9 cellular contexts compared by ENCODE assay signal in genomic region chr1:192810253-192810880, GRCh38. TPM values are rescaled to one million over a fixed set of nuclear protein-coding genes. Genes with fewer than 3 reads are reported as not detected.
DNase-seq lines count a peak whose midpoint lies in the region; ATAC-seq and TF ChIP-seq lines count a peak whose summit lies in the region.
"Had no signal": no experiment of that assay in that cellular context is flagged by ENCODE, and none has a peak within 500 bp of the region (broad histone marks: within the 10 kb centered on the region; RNA-seq: fewer than 3 reads in every experiment).

No MANE protein-coding gene starts in this region.

- intact Hi-C loops in ovary (cut with DNase I) = loop anchor here in 1 of 4 donors (10.0 kb wide), 1 partner anchor 204 kb away; no protein-coding TSS in a partner anchor

- 63 to 86% (median 80%) methylated on average over 5 of the region's 5 CpGs for WGBS in ovary, 3 donors

- H3K36me3 ChIP-seq in ES-I3 (ENCODE audit: insufficient read depth, low read length) (peaks cover 5% of the 10 kb centered on the region), HEK293 (ENCODE audit: control insufficient read depth in 2 of 2, insufficient read depth in 1 of 2, low read length in 2 of 2) (peaks cover 0 to 19% of the 10 kb centered on the region in 2 experiments; a peak in 1 of 3 replicates), ovary (no peaks in the 10 kb centered on the region)

- H3K9ac ChIP-seq in ES-I3 (ENCODE audit: low read depth, low read length) = peak overlapping the region; percentile 88; the same call in 1 of the 2 replicates

- POLR2A ChIA-PET in HEK293 (lab: Yijun Ruan, JAX) = no interaction called here

- TF ChIP-seq EP300 in ovary (IDR thresholded peaks at IDR 0.05) = no peak

- H3K27ac ChIP-seq in HEK293 (ENCODE audit: extremely low read depth, low read depth, low read length) = no peak overlapping the region
- H3K27ac ChIP-seq in epithelial cell of prostate = peak overlapping the region; percentile 74
- H3K27ac ChIP-seq in ovary = no peak overlapping the region
- H3K27ac ChIP-seq: SJSA1 had no signal

- no peak for TF ChIP-seq CTCF in HEK293 (tag by site-specific recombination; IDR thresholded peaks at IDR 0.05)
- TF ChIP-seq CTCF in ovary (IDR thresholded peaks at IDR 0.05) = no peak

- no peak for ATAC-seq in GM21723 (IDR thresholded peaks at IDR 0.05; ENCODE audit: unreplicated experiment)

- H3K9me3 ChIP-seq in ES-I3 (ENCODE audit: control insufficient read depth, insufficient read depth, low read length) (no peaks in the 10 kb centered on the region), HEK293 (ENCODE audit: control insufficient read depth, insufficient read depth, low read depth, low read length) (no peaks in the 10 kb centered on the region), ovary (no peaks in the 10 kb centered on the region)
- H3K9me3 ChIP-seq: SJSA1 had no signal

- H3K4me1 ChIP-seq in ES-I3 (ENCODE audit: insufficient read depth, low read length) (peaks cover 6% of the 10 kb centered on the region), HEK293 (ENCODE audit: control insufficient read depth, insufficient read depth, low read length) (0 out of 2 replicates have a peak, but pooled peaks cover 5% of the 10 kb centered on the region), ovary (ENCODE audit: insufficient read depth) (no peaks in the 10 kb centered on the region)

- CTCF ChIA-PET in HEK293 (lab: Yijun Ruan, JAX) = interaction anchor here (0.6 to 1.2 kb wide), 3 partner anchors 35 to 209 kb away, joined by 3 to 5 read pairs (median 3); no protein-coding TSS in a partner anchor

- no peaks in the 10 kb centered on the region for H3K27me3 ChIP-seq in ovary

- H3K4me3 ChIP-seq in HEK293 (ENCODE audit: low read depth, low read length) (no peak overlapping the region), ovary (peak overlapping the region; percentile 55)

- no peak for TF ChIP-seq POLR2A in ovary (IDR thresholded peaks at IDR 0.05)

- DNase-seq in RPMI7951 (ENCODE audit: low read depth) = peak; percentile 15
- DNase-seq in epithelial cell of prostate (ENCODE audit: low read depth, low spot score) = no peak
- no peak for DNase-seq in ovary
- DNase-seq in SW 1271 (lab: John Stamatoyannopoulos, UW) = no peak
- no peak for DNase-seq in NCI-H2029 treated with DMSO at 0.1 percent for 48 hours (lab: John Stamatoyannopoulos, UW)

TF ChIP-seq in HEK293, 187 proteins besides CTCF, POLR2A, EP300 and RAD21 (continues in another document):
- TF ChIP-seq GLI2 (tag by site-specific recombination; IDR thresholded peaks at IDR 0.05; ENCODE audit: borderline replicate concordance, low read depth) (no peak), SETDB1 (IDR thresholded peaks at IDR 0.05; ENCODE audit: insufficient read length, low read length) (no peak), ZBTB44 (tag by site-specific recombination; IDR thresholded peaks at IDR 0.05) (peak; percentile 39; the same call in 1 of the 2 replicates), ZNF626 (tag by site-specific recombination; IDR thresholded peaks at IDR 0.05) (no peak), ZNF280D (tag by site-specific recombination; IDR thresholded peaks at IDR 0.05) (no peak), TRIM28 (IDR thresholded peaks at IDR 0.05; ENCODE audit: borderline replicate concordance, low read length) (0 out of 2 replicates have a peak, but pooled peaks have one; percentile 28), ZNF350 (tag by site-specific recombination; IDR thresholded peaks at IDR 0.05) (no peak), ZNF366 (tag by site-specific recombination; conservative IDR thresholded peaks at IDR 0.05) (no peak), ZNF514 (tag by site-specific recombination; IDR thresholded peaks at IDR 0.05) (no peak), PRDM6 (tag by site-specific recombination; IDR thresholded peaks at IDR 0.05) (peak; percentile 80), ZBTB10 (tag by site-specific recombination; IDR thresholded peaks at IDR 0.05) (no peak), ZNF24 (tag by site-specific recombination; IDR thresholded peaks at IDR 0.05) (no peak), ZNF830 (tag by site-specific recombination; IDR thresholded peaks at IDR 0.05; ENCODE audit: low read depth) (no peak), HOXC10 (CRISPR knock-in tag; IDR thresholded peaks at IDR 0.05) (no peak), ZNF707 (tag by site-specific recombination; IDR thresholded peaks at IDR 0.05) (no peak), FEZF1 (tag by site-specific recombination; IDR thresholded peaks at IDR 0.05) (peak; percentile 96), GLIS1 (tag by site-specific recombination; IDR thresholded peaks at IDR 0.05) (0 out of 2 replicates have a peak, but pooled peaks have one; percentile 17), ZBTB7A (tag by site-specific recombination; IDR thresholded peaks at IDR 0.05; ENCODE audit: low read depth) (no peak)

RNA-seq across cellular contexts. Expression of gene RGS2, which starts 1.5 kb away (rescaled TPM):
- 24.7 and 26.9 TPM in 2 replicates for total RNA-seq in RPMI7951 (2014; rRNA removed; shearing (Covaris generic))
- 100 to 1,000 TPM in 3 of 7 donors, 10 to 100 TPM in 4; 31.0 to 247 (median 53.6) TPM for total RNA-seq in ovary
- 10 to 100 TPM; 56.4 to 80.4 TPM for polyA plus RNA-seq in ovary
